8 cellular contexts compared by ENCODE assay signal in genomic region chr7:95511716-95512260, GRCh38. TPM values are rescaled to one million over a fixed set of nuclear protein-coding genes. Genes with fewer than 3 reads are reported as not detected.
A peak's percentile ranks its signal among the peaks of the same experiment; 100 is the strongest.
DNase-seq lines count a peak whose midpoint lies in the region; ATAC-seq and TF ChIP-seq lines count a peak whose summit lies in the region.

No MANE protein-coding gene starts in this region.

- CTCF ChIA-PET in activated CD8-positive, alpha-beta memory T cell treated with anti-CD3 and anti-CD28 coated beads, Interleukin-2, amount 10 ng/mL, durations not matched to agents 7 days and 5 days (lab: Charles Lee): interaction anchor here (0.6 to 5.6 kb wide), 21 partner anchors 9 to 466 kb away, joined by 3 to 92 read pairs (median 6); partner anchors contain the start of genes PON2 and PON3

- peaks cover 3% of the 10 kb centered on the region for H3K4me1 Mint-ChIP-seq in activated CD8-positive, alpha-beta memory T cell treated with anti-CD3 and anti-CD28 coated beads, Interleukin-2, amount 10 ng/mL, durations not matched to agents 7 days and 5 days
- H3K4me1 Mint-ChIP-seq in naive thymus-derived CD8-positive, alpha-beta T cell: peaks cover 0 to 4% (median under 1%) of the 10 kb centered on the region in 4 donors
- H3K4me1 Mint-ChIP-seq in stimulated activated naive CD8-positive, alpha-beta T cell treated with anti-CD3 and anti-CD28 coated beads, Interleukin-15, amount 100 ng/mL, for 72 hours: no peaks in the 10 kb centered on the region

- H3K27me3 ChIP-seq in esophagus muscularis mucosa: peaks cover 0 to 13% (median 0%) of the 10 kb centered on the region in 4 donors

- peak; percentile 92 for ATAC-seq in GM19395 (IDR thresholded peaks at IDR 0.05; ENCODE audit: unreplicated experiment)
- peak; percentile 94 for ATAC-seq in HG03439 (IDR thresholded peaks at IDR 0.05; ENCODE audit: unreplicated experiment)
- peak; percentile 86 for ATAC-seq in activated CD8-positive, alpha-beta memory T cell treated with anti-CD3 and anti-CD28 coated beads, Interleukin-2, amount 10 ng/mL, durations not matched to agents 7 days and 5 days
- ATAC-seq in naive thymus-derived CD8-positive, alpha-beta T cell: peak in 1 of 2 donors; percentile 39
- ATAC-seq in stimulated activated naive CD8-positive, alpha-beta T cell treated with anti-CD3 and anti-CD28 coated beads, Interleukin-15, amount 100 ng/mL, for 72 hours: peak; percentile 86

- DNase-seq in Caki2 (ENCODE audit: low read depth): peak; percentile 69
- DNase-seq in NCI-H82 (lab: John Stamatoyannopoulos, UW): peak; percentile 81
- peak; percentile 78 for DNase-seq in activated CD8-positive, alpha-beta memory T cell treated with anti-CD3 and anti-CD28 coated beads, Interleukin-2, amount 10 ng/mL, durations not matched to agents 7 days and 5 days
- DNase-seq in esophagus muscularis mucosa (ENCODE audit: extremely low spot score): peak; percentile 94
- DNase-seq in naive thymus-derived CD8-positive, alpha-beta T cell: peak in 8 of 10 donors; percentile 7 to 68 (median 20)
- DNase-seq in stimulated activated naive CD8-positive, alpha-beta T cell treated with anti-CD3 and anti-CD28 coated beads, Interleukin-15, amount 100 ng/mL, for 72 hours: peak; percentile 47 to 48

- H3K9me3 Mint-ChIP-seq in activated CD8-positive, alpha-beta memory T cell treated with anti-CD3 and anti-CD28 coated beads, Interleukin-2, amount 10 ng/mL, durations not matched to agents 7 days and 5 days (ENCODE audit: low read depth): no peaks in the 10 kb centered on the region
- no peaks in the 10 kb centered on the region for H3K9me3 Mint-ChIP-seq in naive thymus-derived CD8-positive, alpha-beta T cell
- H3K9me3 Mint-ChIP-seq in stimulated activated naive CD8-positive, alpha-beta T cell treated with anti-CD3 and anti-CD28 coated beads, Interleukin-15, amount 100 ng/mL, for 72 hours: no peaks in the 10 kb centered on the region

- intact Hi-C loops in esophagus muscularis mucosa (cut with DNase I): loop anchor here (5.0 to 10.0 kb wide), 2 partner anchors 176 to 363 kb away; no protein-coding TSS in a partner anchor

- no peaks in the 10 kb centered on the region for H3K36me3 Mint-ChIP-seq in activated CD8-positive, alpha-beta memory T cell treated with anti-CD3 and anti-CD28 coated beads, Interleukin-2, amount 10 ng/mL, durations not matched to agents 7 days and 5 days
- no peaks in the 10 kb centered on the region for H3K36me3 Mint-ChIP-seq in naive thymus-derived CD8-positive, alpha-beta T cell

- H3K4me3 Mint-ChIP-seq in activated CD8-positive, alpha-beta memory T cell treated with anti-CD3 and anti-CD28 coated beads, Interleukin-2, amount 10 ng/mL, durations not matched to agents 7 days and 5 days: no peak overlapping the region
- H3K4me3 Mint-ChIP-seq in naive thymus-derived CD8-positive, alpha-beta T cell: peak overlapping the region in 1 of 10 donors; percentile 54
- H3K4me3 Mint-ChIP-seq in stimulated activated naive CD8-positive, alpha-beta T cell treated with anti-CD3 and anti-CD28 coated beads, Interleukin-15, amount 100 ng/mL, for 72 hours: no peak overlapping the region

- H3K4me1 ChIP-seq in esophagus muscularis mucosa: peaks cover 0 to 5% (median 4%) of the 10 kb centered on the region in 4 donors

- TF ChIP-seq POLR2A in esophagus muscularis mucosa (IDR thresholded peaks at IDR 0.05; ENCODE audit: low read depth): no peak

- TF ChIP-seq CTCF in esophagus muscularis mucosa (IDR thresholded peaks at IDR 0.05): peak; percentile 80 to 94 (median 87)

- WGBS in esophagus muscularis mucosa: 39% methylated on average over 6 of the region's 6 CpGs

- peaks cover 43% of the 10 kb centered on the region for H3K27me3 Mint-ChIP-seq in activated CD8-positive, alpha-beta memory T cell treated with anti-CD3 and anti-CD28 coated beads, Interleukin-2, amount 10 ng/mL, durations not matched to agents 7 days and 5 days
- H3K27me3 Mint-ChIP-seq in naive thymus-derived CD8-positive, alpha-beta T cell: peaks cover 0 to 11% (median 6%) of the 10 kb centered on the region in 5 donors
- H3K27me3 Mint-ChIP-seq in stimulated activated naive CD8-positive, alpha-beta T cell treated with anti-CD3 and anti-CD28 coated beads, Interleukin-15, amount 100 ng/mL, for 72 hours: peaks cover 13% of the 10 kb centered on the region

- POLR2A ChIA-PET in naive thymus-derived CD8-positive, alpha-beta T cell (lab: Charles Lee): no interaction called here

- H3K36me3 ChIP-seq in esophagus muscularis mucosa: no peaks in the 10 kb centered on the region

- no peak overlapping the region for H3K4me3 ChIP-seq in esophagus muscularis mucosa

- H3K27ac Mint-ChIP-seq in activated CD8-positive, alpha-beta memory T cell treated with anti-CD3 and anti-CD28 coated beads, Interleukin-2, amount 10 ng/mL, durations not matched to agents 7 days and 5 days: no peak overlapping the region
- no peak overlapping the region for H3K27ac Mint-ChIP-seq in naive thymus-derived CD8-positive, alpha-beta T cell
- no peak overlapping the region for H3K27ac Mint-ChIP-seq in stimulated activated naive CD8-positive, alpha-beta T cell treated with anti-CD3 and anti-CD28 coated beads, Interleukin-15, amount 100 ng/mL, for 72 hours

- TF ChIP-seq EP300 in esophagus muscularis mucosa (IDR thresholded peaks at IDR 0.05): no peak

- in situ Hi-C loops in Caki2 (cut with HindIII; ENCODE audit: low pct_unique_long_range_greater_than_20kb, low sequenced_read_pairs): loop anchor here (25.0 kb wide), 1 partner anchor 1074 kb away; no protein-coding TSS in a partner anchor

- H3K9me3 ChIP-seq in esophagus muscularis mucosa: no peaks in the 10 kb centered on the region

- H3K27ac ChIP-seq in esophagus muscularis mucosa (replicated peaks in 1 of 4): no peak overlapping the region

RNA-seq across cellular contexts. Expression of gene ASB4, which starts 26.0 kb away (rescaled TPM):
- total RNA-seq in Caki2 (2014; rRNA removed; shearing (Covaris generic); ENCODE audit: low replicate concordance): not detected in 2 replicates
- total RNA-seq in activated CD8-positive, alpha-beta memory T cell treated with anti-CD3 and anti-CD28 coated beads, Interleukin-2, amount 10 ng/mL, durations not matched to agents 7 days and 5 days: not detected
- under 1 TPM in 2 of 4 donors, not detected in 2; under 0.01 to 0.32 TPM for total RNA-seq in esophagus muscularis mucosa
- not detected for total RNA-seq in naive thymus-derived CD8-positive, alpha-beta T cell
- not detected for polyA plus RNA-seq in naive thymus-derived CD8-positive, alpha-beta T cell

Comparison
In these comparisons a context has a peak if more than half of its experiments do, and no peak if none do; other contexts are left out.
1. DNase-seq: peak in every context shown above with its lines; median percentile 94 in esophagus muscularis mucosa; 81 in NCI-H82; 78 in activated CD8-positive, alpha-beta memory T cell treated with anti-CD3 and anti-CD28 coated beads, Interleukin-2, amount 10 ng/mL, durations not matched to agents 7 days and 5 days; 69 in Caki2; 48 in stimulated activated naive CD8-positive, alpha-beta T cell treated with anti-CD3 and anti-CD28 coated beads, Interleukin-15, amount 100 ng/mL, for 72 hours; 20 in naive thymus-derived CD8-positive, alpha-beta T cell.